ENCODE assay signal across 8 cellular contexts in genomic region chr10:120942806-120943413, GRCh38.
DNase-seq lines count a peak whose midpoint lies in the region; ATAC-seq and TF ChIP-seq lines count a peak whose summit lies in the region.

No MANE protein-coding gene starts in this region.

- H3K4me3 ChIP-seq in DOHH2 (ENCODE audit: low read length): no peak overlapping the region
- H3K4me3 ChIP-seq in trophoblast cell (ENCODE audit: low read depth, low read length): no peak overlapping the region

- H3K14ac ChIP-seq in trophoblast cell (ENCODE audit: low read length): no peak overlapping the region

- H3K4me1 ChIP-seq in DOHH2 (ENCODE audit: control insufficient read depth, low read length): no peaks in the 10 kb centered on the region
- H3K4me1 ChIP-seq in trophoblast cell (ENCODE audit: control insufficient read depth in 1 of 2, insufficient read depth in 2 of 2, low read length in 2 of 2): peaks cover 2% of the 10 kb centered on the region in 2 experiments

- H3K9ac ChIP-seq in trophoblast cell (ENCODE audit: low read length): no peak overlapping the region

- no peaks in the 10 kb centered on the region for H3K9me3 Mint-ChIP-seq in type B pancreatic cell

- H3K36me3 Mint-ChIP-seq in type B pancreatic cell: no peaks in the 10 kb centered on the region

- peak; percentile 86 for TF ChIP-seq CTCF in DOHH2 (IDR thresholded peaks at IDR 0.05; ENCODE audit: low read depth, low read length, poor library complexity, severe bottlenecking)
- TF ChIP-seq CTCF in LNCAP (IDR thresholded peaks at IDR 0.05): peak; percentile 87
- peak; percentile 92 for TF ChIP-seq CTCF in type B pancreatic cell (conservative IDR thresholded peaks at IDR 0.05)

- no peaks in the 10 kb centered on the region for H3K36me3 ChIP-seq in DOHH2 (ENCODE audit: control insufficient read depth, low read length)
- H3K36me3 ChIP-seq in trophoblast cell (ENCODE audit: control insufficient read depth in 1 of 2, insufficient read depth in 2 of 2, low read length in 2 of 2): no peaks in the 10 kb centered on the region

- no peaks in the 10 kb centered on the region for H3K79me1 ChIP-seq in trophoblast cell (ENCODE audit: low read length)

- ATAC-seq in GM21737 (IDR thresholded peaks at IDR 0.05; ENCODE audit: unreplicated experiment): peak; percentile 67

- no peak overlapping the region for H3K4ac ChIP-seq in trophoblast cell (ENCODE audit: low read depth, low read length)

- H2BK120ac ChIP-seq in trophoblast cell (ENCODE audit: insufficient read depth, low read length, poor library complexity): no peak overlapping the region

- H2AK5ac ChIP-seq in trophoblast cell (ENCODE audit: low read length): no peak overlapping the region

- H3K27ac Mint-ChIP-seq in type B pancreatic cell: peak overlapping the region; percentile 41

- no peaks in the 10 kb centered on the region for H3K9me2 ChIP-seq in DOHH2 (replicated peaks; ENCODE audit: control insufficient read depth, low read length)

- no peak overlapping the region for H2AFZ ChIP-seq in trophoblast cell (ENCODE audit: insufficient read depth, low read length, poor library complexity)

- DNase-seq in SK-N-DZ (ENCODE audit: low spot score) (peak; percentile 79), germinal center (ENCODE audit: low spot score) (peak; percentile 69), trophoblast cell (peak; percentile 87 to 92), type B pancreatic cell (ENCODE audit: extremely low spot score, unreplicated experiment) (peak; percentile 91)
- DNase-seq in activated naive CD4-positive, alpha-beta T cell (lab: John Stamatoyannopoulos, UW): peak; percentile 32 to 61 (median 50)

- H3K4me3 Mint-ChIP-seq in type B pancreatic cell: peak overlapping the region; percentile 31

- WGBS in trophoblast cell (ENCODE audit: extremely low coverage, insufficient coverage, insufficient read length): no CpG with 5 or more reads among the region's 23 CpGs

- no peak overlapping the region for H3K18ac ChIP-seq in trophoblast cell (ENCODE audit: low read length)

- peak overlapping the region; percentile 26 for H3K4me2 ChIP-seq in DOHH2 (ENCODE audit: low read length)
- H3K4me2 ChIP-seq in trophoblast cell (ENCODE audit: low read length): no peak overlapping the region

- no peak overlapping the region for H3K23ac ChIP-seq in trophoblast cell (ENCODE audit: low read length)

- H3K27ac ChIP-seq in DOHH2 (ENCODE audit: low read depth, low read length): no peak overlapping the region
- H3K27ac ChIP-seq in trophoblast cell (ENCODE audit: low read depth, low read length): no peak overlapping the region

- no peak overlapping the region for H4K91ac ChIP-seq in trophoblast cell (ENCODE audit: low read depth, low read length)

- H4K12ac ChIP-seq in trophoblast cell (ENCODE audit: low read depth, low read length): no peak overlapping the region

- H4K8ac ChIP-seq in trophoblast cell (ENCODE audit: low read depth, low read length): peak overlapping the region; percentile 55

- H3K9me3 ChIP-seq in DOHH2 (ENCODE audit: control insufficient read depth, insufficient read depth, low read length): no peaks in the 10 kb centered on the region
- no peaks in the 10 kb centered on the region for H3K9me3 ChIP-seq in trophoblast cell (ENCODE audit: insufficient read depth, low read depth, low read length)

- H2BK12ac ChIP-seq in trophoblast cell (ENCODE audit: low read length): no peak overlapping the region

- no peaks in the 10 kb centered on the region for H3F3A ChIP-seq in DOHH2 (ENCODE audit: control insufficient read depth, insufficient read depth)

- no peaks in the 10 kb centered on the region for H4K20me1 ChIP-seq in DOHH2 (ENCODE audit: control insufficient read depth, insufficient read depth, low read depth, low read length)

- no peaks in the 10 kb centered on the region for H3K27me3 ChIP-seq in DOHH2 (ENCODE audit: control insufficient read depth, low read length)
- no peaks in the 10 kb centered on the region for H3K27me3 ChIP-seq in trophoblast cell (ENCODE audit: insufficient read depth, low read length)

- no peak overlapping the region for H2BK5ac ChIP-seq in trophoblast cell (ENCODE audit: low read depth, low read length, poor library complexity)

- peaks cover 4% of the 10 kb centered on the region for H3K27me3 Mint-ChIP-seq in type B pancreatic cell

- H3K4me1 Mint-ChIP-seq in type B pancreatic cell (ENCODE audit: unreplicated experiment): peaks cover 23% of the 10 kb centered on the region

- no peaks in the 10 kb centered on the region for H3K79me2 ChIP-seq in DOHH2 (ENCODE audit: control insufficient read depth, low read length)
- no peaks in the 10 kb centered on the region for H3K79me2 ChIP-seq in trophoblast cell (ENCODE audit: control insufficient read depth, insufficient read depth, low read length, poor library complexity)
